Comparison of ENCODE assay signal across 12 cellular contexts in genomic region chr11:20089796-20090653, GRCh38.
DNase-seq lines count a peak whose midpoint lies in the region; ATAC-seq and TF ChIP-seq lines count a peak whose summit lies in the region.
"Had no signal": no experiment of that assay in that cellular context is flagged by ENCODE, and none has a peak within 500 bp of the region (broad histone marks: within the 10 kb centered on the region; RNA-seq: fewer than 3 reads in every experiment).

No MANE protein-coding gene starts in this region.

- peak; percentile 39 for ATAC-seq in HG02678 (IDR thresholded peaks at IDR 0.05; ENCODE audit: unreplicated experiment)
- ATAC-seq in CD4-positive, alpha-beta T cell (ENCODE audit: poor library complexity), result no peak

- TF ChIP-seq CTCF in nephron progenitor cell (IDR thresholded peaks at IDR 0.05) (no peak), osteoblast (IDR thresholded peaks at IDR 0.05; ENCODE audit: extremely low read depth, low read depth, low read length) (no peak)
- no peak for TF ChIP-seq CTCF in CD4-positive, alpha-beta T cell (IDR thresholded peaks at IDR 0.05)

- peak overlapping the region; percentile 61 for H3K4me3 Mint-ChIP-seq in nephron progenitor cell
- H3K4me3 Mint-ChIP-seq in CD4-positive, alpha-beta T cell, result no peak overlapping the region
- H3K4me3 Mint-ChIP-seq: activated T-cell treated with anti-CD3 and anti-CD28 coated beads, Interleukin-2, amount 50 U/mL, for 24 hours; T-helper 2 cell treated with Interferon-gamma antibody and Interleukin-4, amounts not matched to agents 5 μg/mL and 100 μg/mL, for 36 hours had no signal

- peaks cover 86% of the 10 kb centered on the region for H3K36me3 Mint-ChIP-seq in nephron progenitor cell (ENCODE audit: low read depth)
- no peaks in the 10 kb centered on the region for H3K36me3 Mint-ChIP-seq in CD4-positive, alpha-beta T cell (ENCODE audit: low read depth)

- no peak overlapping the region for H2AFZ ChIP-seq in osteoblast (ENCODE audit: low read length)

- no peak overlapping the region for H3K4me3 ChIP-seq in osteoblast (ENCODE audit: insufficient read depth, low read length)

- DNase-seq in NCI-H748 treated with DMSO at 0.1 percent for 48 hours (lab: John Stamatoyannopoulos, UW), result peak; percentile 20
- peak; percentile 33 for DNase-seq in dermis blood vessel endothelial cell
- no peak for DNase-seq in nephron progenitor cell
- no peak for DNase-seq in CD4-positive, alpha-beta T cell
- no peak for DNase-seq in osteoblast (ENCODE audit: insufficient read length, low spot score, missing footprints)
- DNase-seq in stimulated activated CD8-positive, alpha-beta memory T cell treated with anti-CD3 and anti-CD28 coated beads, Interleukin-4, amount 100 ng/mL, for 48 hours, result no peak
- DNase-seq in EL, result no peak
- DNase-seq: activated T-cell treated with anti-CD3 and anti-CD28 coated beads, Interleukin-2, amount 50 U/mL, for 24 hours; GF-D8; NCI-H524 treated with DMSO at 0.1 percent for 48 hours had no signal

- no peaks in the 10 kb centered on the region for H3K9me3 ChIP-seq in CD4-positive, alpha-beta T cell (ENCODE audit: control insufficient read depth, low read length)
- no peaks in the 10 kb centered on the region for H3K9me3 ChIP-seq in osteoblast (ENCODE audit: low read depth, low read length)

- POLR2A ChIA-PET in CD4-positive, alpha-beta T cell (lab: Charles Lee), result no interaction called here

- H3K4me1 ChIP-seq in osteoblast (ENCODE audit: insufficient read depth, low read length), result peaks cover 30% of the 10 kb centered on the region

- peaks cover 64% of the 10 kb centered on the region for H3K4me1 Mint-ChIP-seq in nephron progenitor cell
- H3K4me1 Mint-ChIP-seq in CD4-positive, alpha-beta T cell (ENCODE audit: low read depth), result peaks cover 6% of the 10 kb centered on the region

- no peaks in the 10 kb centered on the region for H3K9me3 Mint-ChIP-seq in nephron progenitor cell
- no peaks in the 10 kb centered on the region for H3K9me3 Mint-ChIP-seq in CD4-positive, alpha-beta T cell
- H3K9me3 Mint-ChIP-seq: activated T-cell treated with anti-CD3 and anti-CD28 coated beads, Interleukin-2, amount 50 U/mL, for 24 hours; T-helper 2 cell treated with Interferon-gamma antibody and Interleukin-4, amounts not matched to agents 5 μg/mL and 100 μg/mL, for 36 hours had no signal

- H3K27me3 Mint-ChIP-seq in nephron progenitor cell (ENCODE audit: low read depth, poor library complexity), result no peaks in the 10 kb centered on the region
- no peaks in the 10 kb centered on the region for H3K27me3 Mint-ChIP-seq in CD4-positive, alpha-beta T cell

- H3K4me2 ChIP-seq in osteoblast (ENCODE audit: insufficient read depth, low read length), result no peak overlapping the region

- no peaks in the 10 kb centered on the region for H3K27me3 ChIP-seq in CD4-positive, alpha-beta T cell (ENCODE audit: control insufficient read depth, insufficient read depth, low read length)
- no peaks in the 10 kb centered on the region for H3K27me3 ChIP-seq in osteoblast (ENCODE audit: insufficient read depth, low read length)

- H4K20me1 ChIP-seq in osteoblast (ENCODE audit: insufficient read depth, low read length), result no peaks in the 10 kb centered on the region

- no peaks in the 10 kb centered on the region for H3K79me2 ChIP-seq in osteoblast (ENCODE audit: insufficient read depth, low read length)

- H3K36me3 ChIP-seq in osteoblast (ENCODE audit: insufficient read depth, low read length), result peaks cover 38% of the 10 kb centered on the region

- intact Hi-C loops in CD4-positive, alpha-beta T cell (cut with DNase I, micrococcal nuclease), result no loop called here

- no peak overlapping the region for H3K27ac ChIP-seq in CD4-positive, alpha-beta T cell (ENCODE audit: low read depth, low read length)
- H3K27ac ChIP-seq in osteoblast (ENCODE audit: low read depth, low read length), result no peak overlapping the region

- CTCF ChIA-PET in CD4-positive, alpha-beta T cell (lab: Charles Lee), result no interaction called here

- peak overlapping the region; percentile 84 for H3K27ac Mint-ChIP-seq in nephron progenitor cell
- H3K27ac Mint-ChIP-seq in CD4-positive, alpha-beta T cell, result no peak overlapping the region
- H3K27ac Mint-ChIP-seq: activated T-cell treated with anti-CD3 and anti-CD28 coated beads, Interleukin-2, amount 50 U/mL, for 24 hours; T-helper 2 cell treated with Interferon-gamma antibody and Interleukin-4, amounts not matched to agents 5 μg/mL and 100 μg/mL, for 36 hours had no signal

Comparison
In these comparisons a context has a peak if more than half of its experiments do, and no peak if none do; other contexts are left out.
1. DNase-seq: peak in NCI-H748 treated with DMSO at 0.1 percent for 48 hours (single experiment) and dermis blood vessel endothelial cell (single experiment); none in nephron progenitor cell (single experiment), CD4-positive, alpha-beta T cell (0 of 10), osteoblast (single experiment), stimulated activated CD8-positive, alpha-beta memory T cell treated with anti-CD3 and anti-CD28 coated beads, Interleukin-4, amount 100 ng/mL, for 48 hours (single experiment) and EL (single experiment).